ENCODE assay signal across 15 cellular contexts in genomic region chr12:49843871-49844437, GRCh38. TPM values are rescaled to one million over a fixed set of nuclear protein-coding genes. Genes with fewer than 3 reads are reported as not detected.
DNase-seq lines count a peak whose midpoint lies in the region; FAIRE-seq and TF ChIP-seq lines count a peak whose summit lies in the region.
"Had no signal": no experiment of that assay in that cellular context is flagged by ENCODE, and none has a peak within 500 bp of the region (broad histone marks: within the 10 kb centered on the region; RNA-seq: fewer than 3 reads in every experiment).

No MANE protein-coding gene starts in this region.

- CTCF ChIA-PET in mammary epithelial cell (lab: Charles Lee; ENCODE audit: low non-redundant PET), result no interaction called here

- no peak overlapping the region for H3K27ac ChIP-seq in mammary epithelial cell (ENCODE audit: insufficient read depth, low read depth, low read length)

- intact Hi-C loops in mammary epithelial cell (cut with micrococcal nuclease), result no loop called here

- no peak overlapping the region for H3K4me2 ChIP-seq in mammary epithelial cell (ENCODE audit: insufficient read depth, low read depth, low read length)

- no peak for TF ChIP-seq CTCF in NB4 (IDR thresholded peaks at IDR 0.05; ENCODE audit: low read depth, low read length)
- TF ChIP-seq CTCF in mammary epithelial cell (conservative IDR thresholded peaks at IDR 0.05 in 1 of 2, IDR thresholded peaks at IDR 0.05 in 1 of 2; ENCODE audit: extremely low read depth in 1 of 2, insufficient read depth in 1 of 2, low read depth in 1 of 2, low read length in 2 of 2), result no peak

- peak overlapping the region; percentile 100; the same call in 1 of the 2 replicates for H3K9ac ChIP-seq in ES-I3 (ENCODE audit: low read depth, low read length)
- H3K9ac ChIP-seq in mammary epithelial cell (ENCODE audit: insufficient read depth, low read length), result no peak overlapping the region

- DNase-seq in NB4 (ENCODE audit: low read depth), result peak; percentile 44
- peak; percentile 20 for DNase-seq in mammary epithelial cell
- no peak for DNase-seq in cerebellar cortex (ENCODE audit: low spot score)
- no peak for DNase-seq in inferior parietal cortex (ENCODE audit: extremely low spot score)
- DNase-seq in frontal cortex (ENCODE audit: low spot score in 2 of 2), result no peak
- DNase-seq: activated B cell treated with CpG ODN at 0.5 μM for 24 hours; activated naive CD4-positive, alpha-beta T cell treated with Interleukin-2 at 50 U/mL for 16 hours; DMS153; dorsolateral prefrontal cortex; glutamatergic neuron; left ventricle myocardium superior; posterior cingulate gyrus; stimulated activated CD4-positive, alpha-beta T cell treated with anti-CD3 and anti-CD28 coated beads, Interleukin-4, amount 100 ng/mL, for 24 hours had no signal

- BruUV-seq in mammary epithelial cell (replicated peaks; lab: Mats Ljungman, UMichigan), result no TSS peak

- H3K27me3 ChIP-seq in mammary epithelial cell (ENCODE audit: insufficient read depth, low read length) (no peaks in the 10 kb centered on the region), neuron (ENCODE audit: insufficient read depth, low read length) (peaks cover 3% of the 10 kb centered on the region)

- WGBS in mammary epithelial cell (ENCODE audit: low coverage, missing lambda C conversion rate), result 100% methylated on average over 4 of the region's 4 CpGs

- FAIRE-seq in frontal cortex (lab: Jason Lieb, UNC), result no peak

- H3K36me3 ChIP-seq in ES-I3 (ENCODE audit: insufficient read depth, low read length) (no peaks in the 10 kb centered on the region), mammary epithelial cell (ENCODE audit: insufficient read depth, low read length) (no peaks in the 10 kb centered on the region), neuron (ENCODE audit: insufficient read depth, low read length) (no peaks in the 10 kb centered on the region)

- TF ChIP-seq POLR2A in NB4 (IDR thresholded peaks at IDR 0.05; ENCODE audit: extremely low read depth, insufficient read length), result no peak

- H3K4me1 ChIP-seq in ES-I3 (ENCODE audit: insufficient read depth, low read length), result peaks cover 10% of the 10 kb centered on the region; the same call in 1 of the 2 replicates
- peaks cover 17% of the 10 kb centered on the region for H3K4me1 ChIP-seq in mammary epithelial cell (ENCODE audit: insufficient read depth, low read length)
- peaks cover 12% of the 10 kb centered on the region for H3K4me1 ChIP-seq in neuron (ENCODE audit: insufficient read depth, low read length)

- H3K9me3 ChIP-seq in ES-I3 (ENCODE audit: control insufficient read depth, insufficient read depth, low read length), result no peaks in the 10 kb centered on the region
- no peaks in the 10 kb centered on the region for H3K9me3 ChIP-seq in mammary epithelial cell (replicated peaks; ENCODE audit: insufficient read depth, low read length)
- H3K9me3 ChIP-seq in neuron (ENCODE audit: low read length), result no peaks in the 10 kb centered on the region

- H4K20me1 ChIP-seq in mammary epithelial cell (ENCODE audit: insufficient read depth, low read length), result no peaks in the 10 kb centered on the region

- H2AFZ ChIP-seq in mammary epithelial cell (ENCODE audit: low read depth, low read length) (no peak overlapping the region), neuron (ENCODE audit: low read depth, low read length) (peak overlapping the region; percentile 79)

- H3K4me3 ChIP-seq in NB4 (ENCODE audit: low read depth, low read length) (no peak overlapping the region), mammary epithelial cell (replicated peaks in 1 of 3; ENCODE audit: insufficient read depth in 1 of 3, low read depth in 2 of 3, low read length in 3 of 3) (no peak overlapping the region), neuron (ENCODE audit: low read length) (no peak overlapping the region)

- in situ Hi-C loops in mammary epithelial cell (cut with MboI; ENCODE audit: low sequenced_read_pairs in 2 of 2), result no loop called here

- H3K79me2 ChIP-seq in mammary epithelial cell (ENCODE audit: insufficient read depth, low read length), result peaks cover 15% of the 10 kb centered on the region

- dilution Hi-C loops in mammary epithelial cell (cut with HindIII; ENCODE audit: low sequenced_read_pairs), result no loop called here

RNA-seq across cellular contexts. Expression of gene BCDIN3D, which starts 1.0 kb away (rescaled TPM):
- 1 to 10 TPM; 3.3 to 3.8 TPM for total RNA-seq in mammary epithelial cell
- polyA plus RNA-seq in mammary epithelial cell, result 2.5 TPM
- 3.3 TPM for polyA minus RNA-seq in mammary epithelial cell
- total RNA-seq in frontal cortex, result 6.9 TPM

RNA-seq across cellular contexts. Expression of gene NCKAP5L, which starts 15.7 kb away (rescaled TPM):
- total RNA-seq in mammary epithelial cell (10 to 100 TPM; 24.1 to 27.2 TPM), frontal cortex (7.3 TPM)
- 6.4 TPM for polyA plus RNA-seq in mammary epithelial cell
- 13.5 TPM for polyA minus RNA-seq in mammary epithelial cell

RNA-seq across cellular contexts. Expression of gene FAIM2, which starts 59.7 kb away (rescaled TPM):
- total RNA-seq in mammary epithelial cell (not detected), frontal cortex (17.9 TPM)
- not detected for polyA plus RNA-seq in mammary epithelial cell
- polyA minus RNA-seq in mammary epithelial cell, result not detected
- total RNA-seq: activated B cell treated with CpG ODN at 0.5 μM for 24 hours had no signal

Comparison
In these comparisons a context has a peak if more than half of its experiments do, and no peak if none do; other contexts are left out.
1. DNase-seq: peak in NB4 (single experiment) and mammary epithelial cell (single experiment); none in cerebellar cortex (single experiment), inferior parietal cortex (single experiment) and frontal cortex (0 of 2).
2. RNA of gene FAIM2, which starts 59.7 kb away (total RNA-seq): 17.9 TPM in frontal cortex (single experiment); not detected in mammary epithelial cell; every median in the first group is over 10 times any median in the second.